In the genomic region with DNA sequence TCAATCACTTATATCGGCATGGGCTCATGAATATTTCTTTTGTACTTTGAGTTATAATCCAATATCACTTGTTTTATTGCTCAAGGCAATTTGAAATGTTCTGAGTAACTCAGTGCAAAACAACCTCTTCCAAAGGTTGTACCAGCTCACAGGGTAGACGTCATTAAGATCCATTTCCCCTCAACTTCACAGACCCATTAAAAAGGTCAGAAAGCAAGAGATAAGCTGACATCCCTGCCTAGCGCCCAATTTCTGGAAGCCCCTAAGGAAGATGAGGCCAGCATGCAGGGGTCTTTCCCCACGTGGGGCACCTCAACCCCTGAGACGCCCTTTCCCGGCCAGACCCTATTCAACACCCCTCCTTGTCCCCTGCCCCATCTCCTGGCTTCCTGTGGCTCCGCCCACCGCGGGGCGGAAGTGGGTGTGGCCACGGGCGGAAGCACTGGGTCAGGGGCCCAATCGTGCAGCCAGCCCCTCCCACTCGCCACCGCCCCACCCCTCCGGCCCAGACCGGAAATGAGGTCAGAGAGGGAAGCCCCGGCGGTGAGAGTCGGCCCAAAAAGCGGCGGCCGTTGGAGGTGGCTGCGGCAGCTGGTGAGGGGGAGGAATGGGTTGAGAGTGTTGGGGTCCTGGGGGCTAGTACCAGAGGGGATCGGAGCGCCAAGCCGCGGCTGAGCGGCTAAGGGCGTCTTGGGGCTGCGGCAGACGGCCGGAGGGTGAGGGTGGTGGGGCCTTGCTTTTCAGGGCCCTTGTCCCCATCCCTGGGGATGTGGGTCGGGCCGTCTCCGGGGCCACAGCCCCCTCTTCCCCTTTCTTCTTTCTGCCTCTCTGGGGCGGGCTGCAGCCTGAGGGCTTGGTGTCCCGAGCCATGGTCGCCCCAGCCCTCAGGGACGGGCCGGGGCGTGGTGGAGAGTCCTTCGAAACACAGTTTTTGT, we compare ENCODE assay signal across 8 cellular contexts. TPM values are rescaled to one million over a fixed set of nuclear protein-coding genes. Genes with fewer than 3 reads are reported as not detected.
DNase-seq lines count a peak whose midpoint lies in the region; ATAC-seq, FAIRE-seq and TF ChIP-seq lines count a peak whose summit lies in the region.

GPATCH2L (plus strand) TSS at position 525 of the 935 bp plus-strand sequence. CDS start 2,442 bp downstream, outside the sequence.

- no peaks in the 10 kb centered on the region for H3F3A ChIP-seq in SU-DHL-6 (ENCODE audit: insufficient read depth)

- H3K27me3 ChIP-seq in SU-DHL-6 (ENCODE audit: low read length) (no peaks in the 10 kb centered on the region), pancreas (no peaks in the 10 kb centered on the region), thyroid gland (no peaks in the 10 kb centered on the region)

- H3K27me3 Mint-ChIP-seq in activated naive CD8-positive, alpha-beta T cell treated with anti-CD3 and anti-CD28 coated beads for 36 hours, result no peaks in the 10 kb centered on the region

- H3K79me2 ChIP-seq in SU-DHL-6 (ENCODE audit: insufficient read depth, low read length), result peaks cover 46% of the 10 kb centered on the region

- peak within 1 kb of the TSS; percentile 43 for H3K27ac ChIP-seq in SU-DHL-6 (ENCODE audit: low read depth, low read length)
- peak within 1 kb of the TSS; percentile 13 to 74 (median 64) for H3K27ac ChIP-seq in pancreas
- H3K27ac ChIP-seq in thyroid gland, result peak within 1 kb of the TSS in 2 of 3 donors; percentile 41 to 80

- ATAC-seq in HG02610 (IDR thresholded peaks at IDR 0.05; ENCODE audit: unreplicated experiment) (peak; percentile 84), Right ventricle myocardium inferior (peak; percentile 100), pancreas (peak; percentile 100)

- H3K27ac Mint-ChIP-seq in activated naive CD8-positive, alpha-beta T cell treated with anti-CD3 and anti-CD28 coated beads for 36 hours, result peak within 1 kb of the TSS; percentile 98

- H3K4me2 ChIP-seq in SU-DHL-6 (ENCODE audit: low read depth, low read length, poor library complexity, severe bottlenecking), result peak within 1 kb of the TSS; percentile 64

- H3K36me3 Mint-ChIP-seq in activated naive CD8-positive, alpha-beta T cell treated with anti-CD3 and anti-CD28 coated beads for 36 hours, result peaks cover 29% of the 10 kb centered on the region

- no peak for TF ChIP-seq CTCF in SU-DHL-6 (IDR thresholded peaks at IDR 0.05; ENCODE audit: insufficient read depth, low read length, poor library complexity, severe bottlenecking)
- no peak for TF ChIP-seq CTCF in pancreas (IDR thresholded peaks at IDR 0.05)
- no peak for TF ChIP-seq CTCF in thyroid gland (IDR thresholded peaks at IDR 0.05)

- H3K36me3 ChIP-seq in SU-DHL-6 (ENCODE audit: low read length), result peaks cover 7% of the 10 kb centered on the region; the same call in 1 of the 2 replicates
- no peaks in the 10 kb centered on the region for H3K36me3 ChIP-seq in pancreas
- H3K36me3 ChIP-seq in thyroid gland, result peaks cover 0 to 6% of the 10 kb centered on the region in 2 donors

- peaks cover 9% of the 10 kb centered on the region; the same call in 1 of the 2 replicates for H4K20me1 ChIP-seq in SU-DHL-6 (ENCODE audit: low read depth, low read length)

- TF ChIP-seq POLR2A in GM10847 (IDR thresholded peaks at IDR 0.05; ENCODE audit: extremely low read depth, insufficient read length) (peak; percentile 80), thyroid gland (IDR thresholded peaks at IDR 0.05) (peak in 1 of 2 donors; percentile 71)

- DNase-seq in NCI-H1092 treated with DMSO at 0.1 percent for 48 hours (lab: John Stamatoyannopoulos, UW), result peak; percentile 86
- DNase-seq in activated naive CD8-positive, alpha-beta T cell treated with anti-CD3 and anti-CD28 coated beads for 36 hours, result peak; percentile 96
- peak; percentile 96 for DNase-seq in Right ventricle myocardium inferior (ENCODE audit: missing footprints)
- peak; percentile 93 to 98 (median 96) for DNase-seq in pancreas
- peak; percentile 94 to 95 for DNase-seq in thyroid gland

- H3K4me1 ChIP-seq in pancreas (peaks cover 9 to 29% (median 18%) of the 10 kb centered on the region in 3 donors), thyroid gland (peaks cover 36 to 41% of the 10 kb centered on the region in 2 donors)

- no peaks in the 10 kb centered on the region for H3K9me2 ChIP-seq in SU-DHL-6 (replicated peaks; ENCODE audit: insufficient read depth, low read length)

- no peaks in the 10 kb centered on the region for H3K9me3 ChIP-seq in SU-DHL-6 (ENCODE audit: insufficient read depth, low read length)
- H3K9me3 ChIP-seq in pancreas, result no peaks in the 10 kb centered on the region
- no peaks in the 10 kb centered on the region for H3K9me3 ChIP-seq in thyroid gland

- peaks cover 6% of the 10 kb centered on the region for H3K9me3 Mint-ChIP-seq in activated naive CD8-positive, alpha-beta T cell treated with anti-CD3 and anti-CD28 coated beads for 36 hours

- WGBS in pancreas, 2 donors, result 4 to 5% methylated on average over 35 to 43 of the region's 43 CpGs
- 3 to 7% methylated on average over 17 to 33 of the region's 43 CpGs for WGBS in thyroid gland, 2 donors

- peak within 1 kb of the TSS; percentile 84 for H2AFZ ChIP-seq in SU-DHL-6 (ENCODE audit: low read depth, low read length, severe bottlenecking)

- H3K4me3 ChIP-seq in SU-DHL-6 (ENCODE audit: insufficient read depth, low read length, poor library complexity, severe bottlenecking) (peak within 1 kb of the TSS; percentile 67), pancreas (peak within 1 kb of the TSS; percentile 84 to 100 (median 88)), thyroid gland (replicated peaks in 1 of 3) (peak within 1 kb of the TSS; percentile 73 to 83 (median 74))

- peaks cover 48% of the 10 kb centered on the region for H3K4me1 Mint-ChIP-seq in activated naive CD8-positive, alpha-beta T cell treated with anti-CD3 and anti-CD28 coated beads for 36 hours

- intact Hi-C loops in Right ventricle myocardium inferior (cut with DNase I), result no loop called here
- intact Hi-C loops in pancreas (cut with DNase I), result no loop called here
- intact Hi-C loops in thyroid gland (cut with DNase I), result no loop called here

- FAIRE-seq in pancreas (lab: Jason Lieb, UNC), result peak; percentile 74

- peak within 1 kb of the TSS; percentile 97 for H3K4me3 Mint-ChIP-seq in activated naive CD8-positive, alpha-beta T cell treated with anti-CD3 and anti-CD28 coated beads for 36 hours

- H3K9ac ChIP-seq in SU-DHL-6 (ENCODE audit: low read length), result peak within 1 kb of the TSS; percentile 81

RNA-seq across cellular contexts. Expression of gene GPATCH2L, which starts in this region (rescaled TPM):
- 10 to 100 TPM; 32.0 to 36.1 TPM for total RNA-seq in activated naive CD8-positive, alpha-beta T cell treated with anti-CD3 and anti-CD28 coated beads for 36 hours
- total RNA-seq in Right ventricle myocardium inferior (21.7 TPM), pancreas (10 to 100 TPM; 13.8 to 29.7 (median 17.4) TPM), thyroid gland (100 to 1,000 TPM in 2 of 4 donors, 10 to 100 TPM in 2; 40.8 to 170 (median 84.8) TPM)
- 1 to 10 TPM; 3.0 to 6.0 TPM for polyA plus RNA-seq in pancreas

Comparison
In these comparisons a context has a peak if more than half of its experiments do, and no peak if none do; other contexts are left out.
1. Peak in every context shown above with its lines: DNase-seq, ATAC-seq, H3K4me3 ChIP-seq and H3K27ac ChIP-seq.